32 cellular contexts compared by ENCODE assay signal in genomic region chr18:47507651-47508050, GRCh38.
"Had no signal": no experiment of that assay in that cellular context is flagged by ENCODE, and none has a peak within 500 bp of the region (broad histone marks: within the 10 kb centered on the region; RNA-seq: fewer than 3 reads in every experiment).

No MANE protein-coding gene starts in this region.

- H3K36me3 Mint-ChIP-seq: naive thymus-derived CD8-positive, alpha-beta T cell; natural killer cell treated with Interleukin-12 subunit alpha and Interleukin-12 subunit beta and Interleukin-15 and Interleukin-18, amount 100 ng/mL, for 72 hours; neural progenitor cell; stimulated activated memory B cell treated with anti-CD40 and anti-IgM and Interleukin-4, amounts not matched to agents 10 μg/mL and 1 μg/mL and 100 μg/mL, for 72 hours; type B pancreatic cell had no signal

- H3K27me3 ChIP-seq: neural progenitor cell, ovary, right lobe of liver, sigmoid colon, spleen, suprapubic skin, testis, tibial artery, transverse colon, upper lobe of right lung, uterus had no signal

- H3K36me3 ChIP-seq: neural progenitor cell, ovary, right lobe of liver, sigmoid colon, spleen, suprapubic skin, tibial artery, transverse colon, upper lobe of right lung, uterus had no signal

- DNase-seq: naive thymus-derived CD8-positive, alpha-beta T cell; occipital lobe; ovary; posterior cingulate gyrus; psoas muscle; right cardiac atrium; right lobe of liver; sigmoid colon; spleen; stimulated activated CD4-positive, alpha-beta T cell treated with anti-CD3 and anti-CD28 coated beads, Interleukin-12 subunit alpha, Interleukin-12 subunit beta, amount 100 ng/mL, for 4 hours; stimulated activated CD4-positive, alpha-beta T cell treated with anti-CD3 and anti-CD28 coated beads, Interleukin-1b, Interleukin-23, amount 100 ng/mL, for 48 hours; stimulated activated CD4-positive, alpha-beta T cell treated with anti-CD3 and anti-CD28 coated beads, Interleukin-4, amount 100 ng/mL, for 1 hour; stimulated activated CD4-positive, alpha-beta T cell treated with anti-CD3 and anti-CD28 coated beads, Interleukin-4, amount 100 ng/mL, for 4 hours; stimulated activated CD8-positive, alpha-beta memory T cell treated with anti-CD3 and anti-CD28 coated beads, Interleukin-4, amount 100 ng/mL, for 48 hours; stimulated activated naive CD4-positive, alpha-beta T cell; stimulated activated naive CD8-positive, alpha-beta T cell treated with anti-CD3 and anti-CD28 coated beads, Interleukin-15, amount 100 ng/mL, for 72 hours; stimulated activated naive CD8-positive, alpha-beta T cell treated with anti-CD3 and anti-CD28 coated beads, Interleukin-15, Interleukin-2, amounts not matched to agents 100 U/mL and 50 U/mL, for 24 hours; substantia nigra; testis; tibial artery; transverse colon; upper lobe of right lung; uterus had no signal

- H3K4me3 Mint-ChIP-seq: naive thymus-derived CD8-positive, alpha-beta T cell; natural killer cell treated with Interleukin-12 subunit alpha and Interleukin-12 subunit beta and Interleukin-15 and Interleukin-18, amount 100 ng/mL, for 72 hours; neural progenitor cell; stimulated activated memory B cell treated with anti-CD40 and anti-IgM and Interleukin-4, amounts not matched to agents 10 μg/mL and 1 μg/mL and 100 μg/mL, for 72 hours; stimulated activated naive CD8-positive, alpha-beta T cell treated with anti-CD3 and anti-CD28 coated beads, Interleukin-15, amount 100 ng/mL, for 72 hours; type B pancreatic cell had no signal

- H3K4me1 Mint-ChIP-seq: naive thymus-derived CD8-positive, alpha-beta T cell; neural progenitor cell; stimulated activated memory B cell treated with anti-CD40 and anti-IgM and Interleukin-4, amounts not matched to agents 10 μg/mL and 1 μg/mL and 100 μg/mL, for 72 hours; stimulated activated naive CD8-positive, alpha-beta T cell treated with anti-CD3 and anti-CD28 coated beads, Interleukin-15, amount 100 ng/mL, for 72 hours had no signal

- H3K4me1 ChIP-seq: parathyroid adenoma, psoas muscle, right lobe of liver, sigmoid colon, spleen, suprapubic skin, testis, tibial artery, transverse colon, upper lobe of right lung, uterus had no signal

- H3K4me3 ChIP-seq: neural progenitor cell, ovary, psoas muscle, right lobe of liver, sigmoid colon, skin epidermis, smooth muscle cell, spleen, suprapubic skin, testis, tibial artery, transverse colon, upper lobe of right lung, uterus had no signal

- H3K27ac Mint-ChIP-seq: naive thymus-derived CD8-positive, alpha-beta T cell; natural killer cell treated with Interleukin-12 subunit alpha and Interleukin-12 subunit beta and Interleukin-15 and Interleukin-18, amount 100 ng/mL, for 72 hours; neural progenitor cell; progenitor cell of endocrine pancreas; stimulated activated memory B cell treated with anti-CD40 and anti-IgM and Interleukin-4, amounts not matched to agents 10 μg/mL and 1 μg/mL and 100 μg/mL, for 72 hours; stimulated activated naive CD8-positive, alpha-beta T cell treated with anti-CD3 and anti-CD28 coated beads, Interleukin-15, amount 100 ng/mL, for 72 hours; type B pancreatic cell had no signal

- H3K27me3 Mint-ChIP-seq: stimulated activated memory B cell treated with anti-CD40 and anti-IgM and Interleukin-4, amounts not matched to agents 10 μg/mL and 1 μg/mL and 100 μg/mL, for 72 hours; type B pancreatic cell had no signal

- H3K9me3 ChIP-seq: ovary, psoas muscle, right lobe of liver, sigmoid colon, spleen, suprapubic skin, testis, tibial artery, transverse colon, upper lobe of right lung, uterus had no signal

- H3K9me3 Mint-ChIP-seq: natural killer cell treated with Interleukin-12 subunit alpha and Interleukin-12 subunit beta and Interleukin-15 and Interleukin-18, amount 100 ng/mL, for 72 hours; neural progenitor cell; stimulated activated memory B cell treated with anti-CD40 and anti-IgM and Interleukin-4, amounts not matched to agents 10 μg/mL and 1 μg/mL and 100 μg/mL, for 72 hours; type B pancreatic cell had no signal

- ATAC-seq: naive thymus-derived CD8-positive, alpha-beta T cell; natural killer cell treated with Interleukin-12 subunit alpha and Interleukin-12 subunit beta and Interleukin-15 and Interleukin-18, amount 100 ng/mL, for 72 hours; psoas muscle; right cardiac atrium; right lobe of liver; stimulated activated memory B cell treated with anti-CD40 and anti-IgM and Interleukin-4, amounts not matched to agents 10 μg/mL and 1 μg/mL and 100 μg/mL, for 72 hours; stimulated activated naive CD8-positive, alpha-beta T cell treated with anti-CD3 and anti-CD28 coated beads, Interleukin-15, amount 100 ng/mL, for 72 hours; stimulated activated naive CD8-positive, alpha-beta T cell treated with anti-CD3 and anti-CD28 coated beads, Interleukin-15, Interleukin-2, amounts not matched to agents 100 U/mL and 50 U/mL, for 24 hours; upper lobe of right lung had no signal

- H3K27ac ChIP-seq: neural progenitor cell, ovary, parathyroid adenoma, psoas muscle, right lobe of liver, sigmoid colon, skin epidermis, spleen, suprapubic skin, testis, tibial artery, transverse colon, upper lobe of right lung, uterus had no signal
